Comparison of ENCODE assay signal across 9 cellular contexts in the genomic region with DNA sequence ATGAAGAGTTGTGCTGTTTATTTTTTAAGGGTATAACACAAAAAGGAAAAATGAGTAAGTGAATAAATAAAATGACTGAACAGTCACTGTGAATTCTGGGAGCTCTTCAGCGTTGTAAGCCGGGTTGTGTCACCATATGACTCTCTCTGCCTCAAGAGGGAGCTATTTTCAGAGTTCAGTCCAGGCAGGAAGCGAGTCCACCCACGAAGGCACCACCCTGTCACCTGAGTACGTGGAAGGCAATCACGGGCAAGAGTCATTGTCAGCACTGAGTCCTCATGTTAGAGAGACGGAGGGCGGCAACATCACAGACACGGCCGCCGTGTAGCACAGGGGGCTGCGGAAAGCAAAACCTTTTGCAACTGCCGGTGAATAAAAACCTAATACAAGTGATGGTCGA.
DNase-seq lines count a peak whose midpoint lies in the region; ATAC-seq and TF ChIP-seq lines count a peak whose summit lies in the region.
"Had no signal": no experiment of that assay in that cellular context is flagged by ENCODE, and none has a peak within 500 bp of the region (broad histone marks: within the 10 kb centered on the region; RNA-seq: fewer than 3 reads in every experiment).

No MANE protein-coding gene starts in this region.

- no peaks in the 10 kb centered on the region; the same call in 1 of the 2 replicates for H3K27me3 ChIP-seq in Caco-2 (replicated peaks; ENCODE audit: control insufficient read depth, insufficient read depth, low read length)
- no peaks in the 10 kb centered on the region for H3K27me3 ChIP-seq in upper lobe of left lung

- POLR2A ChIA-PET in Caco-2 (lab: Charles Lee): no interaction called here

- CTCF ChIA-PET in Caco-2 (lab: Charles Lee): interaction anchor here (0.7 to 1.0 kb wide), 3 partner anchors 85 to 277 kb away, joined by 3 to 4 read pairs (median 3); no protein-coding TSS in a partner anchor

- intact Hi-C loops in Caco-2 (cut with micrococcal nuclease; ENCODE audit: unreplicated experiment): no loop called here

- no peak overlapping the region for H3K27ac ChIP-seq in upper lobe of left lung

- H3K36me3 ChIP-seq in Caco-2 (ENCODE audit: control insufficient read depth, insufficient read depth, low read length) (no peaks in the 10 kb centered on the region), upper lobe of left lung (no peaks in the 10 kb centered on the region)

- TF ChIP-seq EP300 in upper lobe of left lung (IDR thresholded peaks at IDR 0.05): no peak

- no peak for ATAC-seq in upper lobe of left lung (ENCODE audit: low FRiP score in 2 of 2)
- no peak for ATAC-seq in HG03039 (IDR thresholded peaks at IDR 0.05; ENCODE audit: unreplicated experiment)

- TF ChIP-seq POLR2A in upper lobe of left lung (IDR thresholded peaks at IDR 0.05): no peak

- no peaks in the 10 kb centered on the region for H3K36me3 Mint-ChIP-seq in Caco-2 (ENCODE audit: insufficient read depth, unreplicated experiment)

- no peak overlapping the region for H3K27ac Mint-ChIP-seq in Caco-2 (ENCODE audit: unreplicated experiment)

- no peak overlapping the region for H3K4me3 ChIP-seq in Caco-2 (ENCODE audit: low read depth, low read length)
- no peak overlapping the region for H3K4me3 ChIP-seq in upper lobe of left lung

- DNase-seq in Caco-2 (peak; percentile 21 to 39), HuH-7 (ENCODE audit: low spot score) (peak; percentile 29), kidney tubule cell (ENCODE audit: low spot score) (peak; percentile 40), upper lobe of left lung (no peak), NCI-H1105 treated with DMSO at 0.1 percent for 48 hours (lab: John Stamatoyannopoulos, UW) (no peak), NCI-H1436 (lab: John Stamatoyannopoulos, UW) (no peak)
- peak; percentile 5 to 7 for DNase-seq in activated CD4-positive, alpha-beta T cell treated with anti-CD3 and anti-CD28 coated beads, Interleukin-2, amount 50 U/mL, for 48 hours
- DNase-seq: SW 1271 had no signal

- no peak overlapping the region for H3K4me3 Mint-ChIP-seq in Caco-2 (ENCODE audit: unreplicated experiment)

- H3K4me1 Mint-ChIP-seq in Caco-2 (ENCODE audit: low read depth, unreplicated experiment): peaks cover 7% of the 10 kb centered on the region

- peaks cover 9% of the 10 kb centered on the region for H3K27me3 Mint-ChIP-seq in Caco-2 (ENCODE audit: insufficient read depth, unreplicated experiment)

- no peaks in the 10 kb centered on the region for H3K4me1 ChIP-seq in Caco-2
- peaks cover 0 to 3% (median 0%) of the 10 kb centered on the region in 4 donors for H3K4me1 ChIP-seq in upper lobe of left lung

- WGBS in upper lobe of left lung, 2 donors: 58 to 62% methylated on average over 14 of the region's 14 CpGs

- TF ChIP-seq CTCF in Caco-2 (IDR thresholded peaks at IDR 0.05; ENCODE audit: insufficient read depth in 1 of 2, low read depth in 1 of 2, low read length in 1 of 2, severe bottlenecking in 1 of 2, unreplicated experiment in 1 of 2): peak in 1 of 2 experiments; percentile 42
- TF ChIP-seq CTCF in upper lobe of left lung (IDR thresholded peaks at IDR 0.05): no peak

- H3K9me3 ChIP-seq in Caco-2: no peaks in the 10 kb centered on the region
- no peaks in the 10 kb centered on the region for H3K9me3 ChIP-seq in upper lobe of left lung

- no peaks in the 10 kb centered on the region for H3K9me3 Mint-ChIP-seq in Caco-2 (ENCODE audit: unreplicated experiment)

- no TSS peak for BruUV-seq in Caco-2 (replicated peaks; lab: Mats Ljungman, UMichigan)

Comparison
In these comparisons a context has a peak if more than half of its experiments do, and no peak if none do; other contexts are left out.
1. DNase-seq: peak in Caco-2 (2 of 2), HuH-7 (single experiment), activated CD4-positive, alpha-beta T cell treated with anti-CD3 and anti-CD28 coated beads, Interleukin-2, amount 50 U/mL, for 48 hours (2 of 2) and kidney tubule cell (single experiment); none in upper lobe of left lung (0 of 2), NCI-H1105 treated with DMSO at 0.1 percent for 48 hours (single experiment) and NCI-H1436 (single experiment).